In genomic region chr10:80540644-80541143, GRCh38 we compare ENCODE assay signal across 8 cellular contexts. TPM values are rescaled to one million over a fixed set of nuclear protein-coding genes. Genes with fewer than 3 reads are reported as not detected.
DNase-seq lines count a peak whose midpoint lies in the region; ATAC-seq and TF ChIP-seq lines count a peak whose summit lies in the region.

No MANE protein-coding gene starts in this region.

- DNase-seq in GM20000 (ENCODE audit: low spot score) = peak; percentile 73
- DNase-seq in foreskin keratinocyte = peak in 1 of 2 donors; percentile 52
- no peak for DNase-seq in HEK293T (ENCODE audit: extremely low spot score)
- no peak for DNase-seq in superior temporal gyrus (ENCODE audit: extremely low spot score)
- DNase-seq in aorta = no peak
- no peak for DNase-seq in NOMO-1 treated with dmso at 0.1 percent for 144 hours (lab: John Stamatoyannopoulos, UW; ENCODE audit: unreplicated experiment)

- intact Hi-C loops in aorta (cut with DNase I) = no loop called here

- H3K36me3 ChIP-seq in aorta (ENCODE audit: control insufficient read depth in 1 of 2, insufficient read depth in 2 of 2, low read length in 1 of 2) = no peaks in the 10 kb centered on the region

- CTCF ChIA-PET in HEK293T (lab: Yijun Ruan, JAX) = no interaction called here

- peak overlapping the region; percentile 55 for H3K27ac ChIP-seq in foreskin keratinocyte
- no peak overlapping the region for H3K27ac ChIP-seq in aorta (ENCODE audit: low read depth in 1 of 2, low read length in 2 of 2)

- peaks cover 32% of the 10 kb centered on the region for H3K4me1 ChIP-seq in foreskin keratinocyte
- no peaks in the 10 kb centered on the region for H3K4me1 ChIP-seq in aorta (ENCODE audit: control insufficient read depth in 1 of 2, insufficient read depth in 2 of 2, low read length in 2 of 2)

- H3K27me3 ChIP-seq in foreskin keratinocyte = no peaks in the 10 kb centered on the region
- no peaks in the 10 kb centered on the region for H3K27me3 ChIP-seq in aorta (ENCODE audit: control insufficient read depth in 1 of 2, insufficient read depth in 2 of 2, low read length in 1 of 2)

- WGBS in aorta, 2 donors = 73 to 75% methylated on average over 13 of the region's 13 CpGs

- no peaks in the 10 kb centered on the region for H3K9me3 ChIP-seq in aorta (ENCODE audit: control insufficient read depth, low read length)

- peak overlapping the region; percentile 6 for H3K4me3 ChIP-seq in GM12875 (ENCODE audit: low read depth, low read length)
- H3K4me3 ChIP-seq in aorta (ENCODE audit: low read length in 2 of 2) = no peak overlapping the region

- peak; percentile 55 for ATAC-seq in HG03175 (IDR thresholded peaks at IDR 0.05; ENCODE audit: unreplicated experiment)
- peak; percentile 50 for ATAC-seq in foreskin keratinocyte
- ATAC-seq in aorta (ENCODE audit: low FRiP score) = no peak

- POLR2A ChIA-PET in HEK293T (lab: Yijun Ruan, JAX) = no interaction called here

- no peak for TF ChIP-seq CTCF in GM12875 (IDR thresholded peaks at IDR 0.05; ENCODE audit: borderline replicate concordance, insufficient read depth, low read depth, low read length)
- no peak for TF ChIP-seq CTCF in GM20000 (IDR thresholded peaks at IDR 0.05; ENCODE audit: extremely low read depth, missing control alignments)
- TF ChIP-seq CTCF in foreskin keratinocyte (conservative IDR thresholded peaks at IDR 0.05) = no peak

TF ChIP-seq in HEK293T, 16 proteins besides CTCF, POLR2A, EP300 and RAD21:
- TF ChIP-seq FOXK2 (IDR thresholded peaks at IDR 0.05) = no peak

RNA-seq across cellular contexts. Expression of gene SH2D4B, which starts 3.0 kb away (rescaled TPM):
- total RNA-seq in foreskin keratinocyte = not detected in 2 replicates
- polyA plus RNA-seq in foreskin keratinocyte = 0.02 TPM in 1 of 2 replicates, not detected in the other
- under 1 TPM; 0.27 to 0.52 TPM for total RNA-seq in aorta
- not detected for polyA plus RNA-seq in aorta
